In the genomic region with DNA sequence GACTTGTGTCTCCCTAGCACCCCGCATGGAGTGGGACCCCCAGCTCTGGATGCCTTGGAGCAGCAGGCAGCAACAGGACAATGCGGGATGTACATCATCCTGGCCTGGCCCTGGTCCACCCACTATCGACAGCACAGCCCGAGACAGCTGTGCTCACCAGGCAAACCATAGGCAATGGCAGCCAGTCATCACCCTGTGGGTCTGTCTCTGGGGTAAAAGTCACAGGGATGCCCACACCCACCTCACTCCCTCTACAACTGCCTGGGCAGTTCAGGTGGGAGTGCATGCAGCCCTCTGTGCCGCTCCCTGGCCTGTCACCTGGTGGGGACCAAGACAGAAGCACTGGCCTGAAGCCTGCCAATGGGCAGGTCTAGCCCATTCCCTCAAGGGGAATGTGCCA, we compare ENCODE assay signal across 21 cellular contexts.
A peak's percentile ranks its signal among the peaks of the same experiment; 100 is the strongest.
DNase-seq lines count a peak whose midpoint lies in the region; ATAC-seq, FAIRE-seq and TF ChIP-seq lines count a peak whose summit lies in the region.
"Had no signal": no experiment of that assay in that cellular context is flagged by ENCODE, and none has a peak within 500 bp of the region (broad histone marks: within the 10 kb centered on the region; RNA-seq: fewer than 3 reads in every experiment).

No MANE protein-coding gene starts in this region.

- H3K27ac ChIP-seq in H1 (ENCODE audit: low read depth, low read length) (no peak overlapping the region), osteoblast (ENCODE audit: low read depth, low read length) (no peak overlapping the region), thyroid gland (peak overlapping the region; percentile 5 to 87 (median 67)), vagina (no peak overlapping the region)
- H3K27ac ChIP-seq: 22Rv1, BLaER1, C4-2B, GM23248 had no signal

- no peak overlapping the region for H4K5ac ChIP-seq in H1 (ENCODE audit: insufficient read length, low read depth, low read length)

- CTCF ChIA-PET in H1 (lab: Charles Lee; ENCODE audit: partially characterized antibody) = interaction anchor here (0.9 to 2.0 kb wide), 6 partner anchors 9 to 153 kb away, joined by 3 to 5 read pairs (median 4); no protein-coding TSS in a partner anchor

- H2BK12ac ChIP-seq in H1 (ENCODE audit: low read depth, low read length) = no peak overlapping the region

- H4K8ac ChIP-seq in H1 (ENCODE audit: extremely low read depth, insufficient read depth, low read length) = peak overlapping the region; percentile 72; the same call in 1 of the 2 replicates

- no peak for ATAC-seq in GM21528 (IDR thresholded peaks at IDR 0.05; ENCODE audit: low FRiP score, unreplicated experiment)
- ATAC-seq: CD8-positive, alpha-beta T cell; HCT116 had no signal

- DNase-seq in NCI-H1092 treated with DMSO at 0.1 percent for 48 hours (lab: John Stamatoyannopoulos, UW) = peak; percentile 55
- DNase-seq in NCI-H1092 (lab: John Stamatoyannopoulos, UW) = no peak
- no peak for DNase-seq in H1 (ENCODE audit: low read depth in 1 of 2, low spot score in 2 of 2)
- DNase-seq in osteoblast (ENCODE audit: insufficient read length, low spot score, missing footprints) = peak; percentile 32
- DNase-seq in thyroid gland = no peak
- no peak for DNase-seq in Kasumi-1 (lab: John Stamatoyannopoulos, UW)
- DNase-seq in vagina (ENCODE audit: extremely low spot score in 2 of 2) = no peak
- DNase-seq: Caco-2; CD4-positive, CD25-positive, alpha-beta regulatory T cell; CD8-positive, alpha-beta T cell; DND-41; GM23248; H9 had no signal

- H2BK20ac ChIP-seq in H1 (ENCODE audit: low read length) = no peak overlapping the region

- TF ChIP-seq RAD21 in H1 (IDR thresholded peaks at IDR 0.05 in 1 of 2, conservative IDR thresholded peaks at IDR 0.05 in 1 of 2; ENCODE audit: low read depth in 2 of 2, low read length in 2 of 2) = no peak

- H3K4ac ChIP-seq in H1 (replicated peaks; ENCODE audit: insufficient read length, low read depth, low read length) = no peak overlapping the region

- H3K36me3 ChIP-seq in H1 (ENCODE audit: control insufficient read depth in 2 of 4, insufficient read depth in 4 of 4, low read length in 3 of 4) (no peaks in the 10 kb centered on the region), osteoblast (ENCODE audit: insufficient read depth, low read length) (no peaks in the 10 kb centered on the region), thyroid gland (no peaks in the 10 kb centered on the region), vagina (no peaks in the 10 kb centered on the region)
- H3K36me3 ChIP-seq: BLaER1 had no signal

- POLR2A ChIA-PET in H1 (lab: Charles Lee; ENCODE audit: partially characterized antibody) = no interaction called here

- TF ChIP-seq POLR2A in H1 (IDR thresholded peaks at IDR 0.05; ENCODE audit: control extremely low read depth in 1 of 2, low read depth in 2 of 2, low read length in 2 of 2) (no peak), thyroid gland (IDR thresholded peaks at IDR 0.05) (no peak), vagina (IDR thresholded peaks at IDR 0.05) (no peak)

- no peak for TF ChIP-seq EP300 in H1 (IDR thresholded peaks at IDR 0.05; ENCODE audit: borderline replicate concordance in 1 of 2, low read depth in 2 of 2, low read length in 2 of 2)

- H3K23ac ChIP-seq in H1 (ENCODE audit: insufficient read length) = no peak overlapping the region

- no peak overlapping the region for H2BK120ac ChIP-seq in H1 (replicated peaks; ENCODE audit: low read depth, low read length)

- H3K4me3 ChIP-seq in H1 (ENCODE audit: extremely low read depth in 1 of 4, insufficient read depth in 2 of 4, low read depth in 3 of 4, low read length in 4 of 4) = no peak overlapping the region
- no peak overlapping the region for H3K4me3 ChIP-seq in osteoblast (ENCODE audit: insufficient read depth, low read length)
- no peak overlapping the region for H3K4me3 ChIP-seq in thyroid gland (replicated peaks in 1 of 3)
- no peak overlapping the region for H3K4me3 ChIP-seq in vagina
- H3K4me3 ChIP-seq: BLaER1, GM23248 had no signal

- no peaks in the 10 kb centered on the region for H3K79me1 ChIP-seq in H1 (ENCODE audit: low read depth, low read length)

- 90% methylated on average over 5 of the region's 5 CpGs; no CpG with 5 or more reads in 1 of the 2 experiments for WGBS in H1 (ENCODE audit: extremely low coverage in 1 of 2, insufficient coverage in 1 of 2, insufficient read length in 1 of 2, insufficient replicate concordance in 2 of 2, low coverage in 1 of 2, low lambda C conversion rate in 2 of 2, missing lambda C conversion rate in 1 of 2), 2 experiments
- WGBS in thyroid gland, 2 donors = 90 to 92% methylated on average over 2 to 3 of the region's 5 CpGs

- H4K91ac ChIP-seq in H1 (replicated peaks; ENCODE audit: insufficient read length, low read length) = no peak overlapping the region

- no peak overlapping the region for H2BK15ac ChIP-seq in H1 (ENCODE audit: low read length)

- no peak overlapping the region for H3K56ac ChIP-seq in H1 (replicated peaks; ENCODE audit: insufficient read length, low read depth, low read length)

- no peaks in the 10 kb centered on the region for H3K23me2 ChIP-seq in H1 (ENCODE audit: low read depth, low read length)

- H3K18ac ChIP-seq in H1 (ENCODE audit: extremely low read depth, low read length) = no peak overlapping the region

- H2AFZ ChIP-seq in H1 (ENCODE audit: low read length) (no peak overlapping the region), osteoblast (ENCODE audit: low read length) (no peak overlapping the region)
- H2AFZ ChIP-seq: GM23248 had no signal

- H3K27me3 ChIP-seq in H1 (replicated peaks in 1 of 4; ENCODE audit: control insufficient read depth in 3 of 4, extremely low read depth in 1 of 4, insufficient read depth in 3 of 4, low read length in 3 of 4) = no peaks in the 10 kb centered on the region
- H3K27me3 ChIP-seq in osteoblast (ENCODE audit: insufficient read depth, low read length) = no peaks in the 10 kb centered on the region
- H3K27me3 ChIP-seq in thyroid gland = no peaks in the 10 kb centered on the region
- H3K27me3 ChIP-seq in vagina = no peaks in the 10 kb centered on the region
- H3K27me3 ChIP-seq: BLaER1 had no signal

- H4K20me1 ChIP-seq in H1 (replicated peaks in 1 of 2; ENCODE audit: control insufficient read depth in 1 of 2, insufficient read depth in 2 of 2, low read length in 2 of 2) = no peaks in the 10 kb centered on the region
- H4K20me1 ChIP-seq in osteoblast (ENCODE audit: insufficient read depth, low read length) = no peaks in the 10 kb centered on the region
- H4K20me1 ChIP-seq: BLaER1 had no signal

- no peak overlapping the region for H3K9ac ChIP-seq in H1 (replicated peaks in 1 of 4; ENCODE audit: extremely low read depth in 1 of 4, low read depth in 3 of 4, low read length in 3 of 4)
- H3K9ac ChIP-seq: BLaER1, GM23248 had no signal

- H3K4me1 ChIP-seq in H1 (replicated peaks in 1 of 4; ENCODE audit: control insufficient read depth in 3 of 4, insufficient read depth in 4 of 4, low read length in 3 of 4) (peaks cover 0 to 3% (median 0%) of the 10 kb centered on the region in 4 experiments; a peak in 1 of 7 replicates), osteoblast (ENCODE audit: insufficient read depth, low read length) (no peaks in the 10 kb centered on the region), thyroid gland (peaks cover 77 to 95% of the 10 kb centered on the region in 2 donors), vagina (no peaks in the 10 kb centered on the region)
- H3K4me1 ChIP-seq: Caco-2 had no signal

- H3K79me2 ChIP-seq in H1 (ENCODE audit: control insufficient read depth in 1 of 2, insufficient read depth in 2 of 2, low read length in 2 of 2) = no peaks in the 10 kb centered on the region
- H3K79me2 ChIP-seq in osteoblast (ENCODE audit: insufficient read depth, low read length) = no peaks in the 10 kb centered on the region

- H2BK5ac ChIP-seq in H1 (ENCODE audit: low read depth, low read length) = no peak overlapping the region; the same call in 1 of the 2 replicates

- H3K14ac ChIP-seq in H1 (ENCODE audit: insufficient read length) = no peak overlapping the region

- H3K4me2 ChIP-seq in H1 (ENCODE audit: insufficient read depth in 1 of 2, low read depth in 2 of 2, low read length in 2 of 2) (no peak overlapping the region), osteoblast (ENCODE audit: insufficient read depth, low read length) (no peak overlapping the region)
- H3K4me2 ChIP-seq: BLaER1 had no signal

- H3K9me3 ChIP-seq in H1 (ENCODE audit: insufficient read depth in 2 of 2, low read depth in 1 of 2, low read length in 1 of 2) = no peaks in the 10 kb centered on the region
- H3K9me3 ChIP-seq in osteoblast (ENCODE audit: low read depth, low read length) = no peaks in the 10 kb centered on the region
- H3K9me3 ChIP-seq in thyroid gland = no peaks in the 10 kb centered on the region
- H3K9me3 ChIP-seq in vagina = no peaks in the 10 kb centered on the region
- H3K9me3 ChIP-seq: BLaER1, Caco-2 had no signal

- TF ChIP-seq CTCF in H1 (IDR thresholded peaks at IDR 0.05; ENCODE audit: control extremely low read depth in 1 of 3, insufficient read depth in 1 of 3, low read depth in 1 of 3, low read length in 3 of 3) = no peak
- TF ChIP-seq CTCF in osteoblast (IDR thresholded peaks at IDR 0.05; ENCODE audit: extremely low read depth, low read depth, low read length) = no peak
- no peak for TF ChIP-seq CTCF in thyroid gland (IDR thresholded peaks at IDR 0.05)
- no peak for TF ChIP-seq CTCF in vagina (IDR thresholded peaks at IDR 0.05)

- intact Hi-C loops in thyroid gland (cut with DNase I) = no loop called here
- intact Hi-C loops in vagina (cut with DNase I) = no loop called here

- no peak for FAIRE-seq in H1 (lab: Jason Lieb, UNC)
- FAIRE-seq: A204.1, G401.6, GM12892 had no signal

- no peak overlapping the region; the same call in 1 of the 2 replicates for H2AK5ac ChIP-seq in H1 (ENCODE audit: low read depth, low read length)

TF ChIP-seq in H1, 55 proteins besides CTCF, POLR2A, EP300 and RAD21 (continues in another document):
- TF ChIP-seq CBX8 (IDR thresholded peaks at IDR 0.05; ENCODE audit: borderline replicate concordance, low read depth, low read length) (no peak), SIN3A (conservative IDR thresholded peaks at IDR 0.05 in 1 of 2, IDR thresholded peaks at IDR 0.05 in 1 of 2; ENCODE audit: low read depth in 1 of 2, low read length in 2 of 2) (no peak)

Comparison
In these comparisons a context has a peak if more than half of its experiments do, and no peak if none do; other contexts are left out.
1. DNase-seq: peak in NCI-H1092 treated with DMSO at 0.1 percent for 48 hours (single experiment) and osteoblast (single experiment); none in NCI-H1092 (single experiment), H1 (0 of 2), thyroid gland (0 of 2), Kasumi-1 (0 of 2) and vagina (0 of 2).
2. H3K27ac ChIP-seq: peak in thyroid gland (3 of 3); none in H1 (single experiment), osteoblast (single experiment) and vagina (single experiment).